Comparison of ENCODE assay signal across 10 cellular contexts in the genomic region with DNA sequence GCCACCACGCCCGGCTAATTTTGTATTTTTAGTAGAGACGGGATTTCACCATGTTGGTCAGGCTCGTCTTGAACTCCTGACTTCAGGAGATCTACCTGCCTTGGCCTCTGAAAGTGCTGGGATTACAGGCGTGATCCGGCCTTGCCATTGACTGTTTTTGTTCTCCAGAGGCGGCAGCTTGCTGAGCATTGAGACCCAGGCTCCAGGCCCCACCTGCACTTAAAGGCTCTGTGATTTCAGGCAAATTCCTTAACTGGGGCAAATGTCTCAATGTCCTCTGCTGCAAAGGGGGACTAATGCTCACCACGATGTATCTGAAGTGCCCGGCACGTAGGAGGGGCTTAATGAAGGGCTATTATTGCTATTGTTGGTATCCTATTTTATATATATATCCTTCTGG. TPM values are rescaled to one million over a fixed set of nuclear protein-coding genes. Genes with fewer than 3 reads are reported as not detected.
DNase-seq lines count a peak whose midpoint lies in the region; ATAC-seq and TF ChIP-seq lines count a peak whose summit lies in the region.
"Had no signal": no experiment of that assay in that cellular context is flagged by ENCODE, and none has a peak within 500 bp of the region (broad histone marks: within the 10 kb centered on the region; RNA-seq: fewer than 3 reads in every experiment).

No MANE protein-coding gene starts in this region.

- no peaks in the 10 kb centered on the region for H4K20me1 ChIP-seq in OCI-LY1 (ENCODE audit: insufficient read depth, low read length)

- H3K27me3 ChIP-seq in OCI-LY1 (ENCODE audit: insufficient read depth, low read length) = no peaks in the 10 kb centered on the region
- H3K27me3 ChIP-seq in right cardiac atrium (ENCODE audit: control insufficient read depth, insufficient read depth) = no peaks in the 10 kb centered on the region
- no peaks in the 10 kb centered on the region for H3K27me3 ChIP-seq in rectal smooth muscle tissue (ENCODE audit: control insufficient read depth, insufficient read depth, low read length)

- no peaks in the 10 kb centered on the region for H3K79me2 ChIP-seq in OCI-LY1 (ENCODE audit: insufficient read depth, low read length)

- intact Hi-C loops in CD14-positive monocyte (cut with micrococcal nuclease) (no loop called here), right cardiac atrium (cut with DNase I) (loop anchor here in 1 of 4 donors (5.0 kb wide), 1 partner anchor 39 kb away; the partner anchor contains the start of genes ARL3 and SFXN2)

- peak overlapping the region; percentile 95 for H3K27ac ChIP-seq in OCI-LY1 (ENCODE audit: low read depth, low read length, poor library complexity, severe bottlenecking)
- peak overlapping the region; percentile 46 for H3K27ac ChIP-seq in right cardiac atrium (ENCODE audit: low read length)
- H3K27ac ChIP-seq in rectal smooth muscle tissue (ENCODE audit: low read depth, low read length) = peak overlapping the region; percentile 44

- H3K9me3 Mint-ChIP-seq in CD14-positive monocyte = no peaks in the 10 kb centered on the region
- H3K9me3 Mint-ChIP-seq in stimulated activated naive CD8-positive, alpha-beta T cell treated with anti-CD3 and anti-CD28 coated beads, Interleukin-15, amount 100 ng/mL, for 72 hours = no peaks in the 10 kb centered on the region

- H3K36me3 ChIP-seq in OCI-LY1 (ENCODE audit: insufficient read depth, low read length) (no peaks in the 10 kb centered on the region), rectal smooth muscle tissue (ENCODE audit: control insufficient read depth, insufficient read depth, low read length) (no peaks in the 10 kb centered on the region)

- H3K36me3 Mint-ChIP-seq in CD14-positive monocyte = peaks cover 0 to 8% of the 10 kb centered on the region in 2 donors

- no peaks in the 10 kb centered on the region for H3K27me3 Mint-ChIP-seq in CD14-positive monocyte (ENCODE audit: low read depth in 3 of 3)
- no peaks in the 10 kb centered on the region for H3K27me3 Mint-ChIP-seq in stimulated activated naive CD8-positive, alpha-beta T cell treated with anti-CD3 and anti-CD28 coated beads, Interleukin-15, amount 100 ng/mL, for 72 hours
- H3K27me3 Mint-ChIP-seq: progenitor cell of endocrine pancreas had no signal

- no peaks in the 10 kb centered on the region for H3K9me3 ChIP-seq in OCI-LY1 (ENCODE audit: low read length)
- no peaks in the 10 kb centered on the region for H3K9me3 ChIP-seq in right cardiac atrium (ENCODE audit: control insufficient read depth, low read length)

- WGBS in right cardiac atrium = 75% methylated on average over 10 of the region's 10 CpGs

- peaks cover 74% of the 10 kb centered on the region for H3K4me1 Mint-ChIP-seq in CD14-positive monocyte
- H3K4me1 Mint-ChIP-seq in stimulated activated naive CD8-positive, alpha-beta T cell treated with anti-CD3 and anti-CD28 coated beads, Interleukin-15, amount 100 ng/mL, for 72 hours = peaks cover 67% of the 10 kb centered on the region

- H2AFZ ChIP-seq in OCI-LY1 (ENCODE audit: low read length) = no peak overlapping the region

- H3K4me2 ChIP-seq in OCI-LY1 (ENCODE audit: low read length) = no peak overlapping the region

- H3K4me3 Mint-ChIP-seq in CD14-positive monocyte = peak overlapping the region in 1 of 2 donors; percentile 26
- H3K4me3 Mint-ChIP-seq in stimulated activated naive CD8-positive, alpha-beta T cell treated with anti-CD3 and anti-CD28 coated beads, Interleukin-15, amount 100 ng/mL, for 72 hours = peak overlapping the region in 1 of 2 donors; percentile 86

- DNase-seq in CD14-positive monocyte (ENCODE audit: low spot score) = no peak
- no peak for DNase-seq in right cardiac atrium
- no peak for DNase-seq in foreskin melanocyte
- DNase-seq in DMS53 treated with DMSO at 0.1 percent for 48 hours (lab: John Stamatoyannopoulos, UW; ENCODE audit: unreplicated experiment) = no peak
- DNase-seq in HCEC 1CT = no peak
- DNase-seq in stimulated activated naive CD8-positive, alpha-beta T cell treated with anti-CD3 and anti-CD28 coated beads, Interleukin-15, amount 100 ng/mL, for 72 hours = no peak
- DNase-seq: NCI-H526 had no signal

- no peak for TF ChIP-seq CTCF in CD14-positive monocyte (IDR thresholded peaks at IDR 0.05)
- TF ChIP-seq CTCF in OCI-LY1 (IDR thresholded peaks at IDR 0.05; ENCODE audit: low read length) = no peak

- ATAC-seq in right cardiac atrium = no peak
- ATAC-seq in stimulated activated naive CD8-positive, alpha-beta T cell treated with anti-CD3 and anti-CD28 coated beads, Interleukin-15, amount 100 ng/mL, for 72 hours = no peak

- no peaks in the 10 kb centered on the region for H3F3A ChIP-seq in OCI-LY1 (ENCODE audit: insufficient read depth, low read length)

- H3K27ac Mint-ChIP-seq in CD14-positive monocyte = peak overlapping the region; percentile 98 to 100 (median 99)
- no peak overlapping the region for H3K27ac Mint-ChIP-seq in stimulated activated naive CD8-positive, alpha-beta T cell treated with anti-CD3 and anti-CD28 coated beads, Interleukin-15, amount 100 ng/mL, for 72 hours

- H3K4me3 ChIP-seq in OCI-LY1 (ENCODE audit: low read depth, low read length, poor library complexity, severe bottlenecking) (no peak overlapping the region), right cardiac atrium (ENCODE audit: low read length) (no peak overlapping the region), rectal smooth muscle tissue (ENCODE audit: low read length) (no peak overlapping the region)

- H3K4me1 ChIP-seq in OCI-LY1 (ENCODE audit: insufficient read depth, low read length, severe bottlenecking) (peaks cover 55% of the 10 kb centered on the region), right cardiac atrium (ENCODE audit: control insufficient read depth, insufficient read depth, low read length) (peaks cover 20% of the 10 kb centered on the region), rectal smooth muscle tissue (ENCODE audit: control insufficient read depth, insufficient read depth, low read length) (peaks cover 8% of the 10 kb centered on the region)

- no peak overlapping the region for H3K9ac ChIP-seq in OCI-LY1 (ENCODE audit: low read length)
- H3K9ac ChIP-seq in rectal smooth muscle tissue (ENCODE audit: low read length) = no peak overlapping the region

- H3K9me2 ChIP-seq in OCI-LY1 (ENCODE audit: low read depth, low read length) = no peaks in the 10 kb centered on the region

RNA-seq across cellular contexts. Expression of gene TRIM8, which starts 29.0 kb away (rescaled TPM):
- polyA plus RNA-seq in CD14-positive monocyte (10 to 100 TPM; 39.4 to 41.4 TPM), right cardiac atrium (71.4 TPM)
- total RNA-seq in right cardiac atrium = 100 to 1,000 TPM; 104 to 120 (median 109) TPM

RNA-seq across cellular contexts. Expression of gene ARL3, which starts 41.0 kb away (rescaled TPM):
- 1 to 10 TPM; 6.0 to 6.3 TPM for polyA plus RNA-seq in CD14-positive monocyte
- total RNA-seq in right cardiac atrium = 10 to 100 TPM; 13.0 to 18.3 (median 14.9) TPM
- 16.3 TPM for polyA plus RNA-seq in right cardiac atrium

RNA-seq across cellular contexts. Expression of gene SFXN2, which starts 41.2 kb away (rescaled TPM):
- polyA plus RNA-seq in CD14-positive monocyte (1 to 10 TPM; 1.8 to 2.0 TPM), right cardiac atrium (1.8 TPM)
- total RNA-seq in right cardiac atrium = 1 to 10 TPM; 1.8 to 4.8 (median 2.4) TPM

Comparison
In these comparisons a context has a peak if more than half of its experiments do, and no peak if none do; other contexts are left out.
1. H3K27ac Mint-ChIP-seq: peak in CD14-positive monocyte (7 of 7); none in stimulated activated naive CD8-positive, alpha-beta T cell treated with anti-CD3 and anti-CD28 coated beads, Interleukin-15, amount 100 ng/mL, for 72 hours (0 of 2).
2. H3K27ac ChIP-seq: peak in every context shown above with its lines; median percentile 95 in OCI-LY1; 46 in right cardiac atrium; 44 in rectal smooth muscle tissue.